1 cellular context compared by ENCODE assay signal in genomic region chr1:29811727-29812396, GRCh38.
TF ChIP-seq lines count a peak whose summit lies in the region.

No MANE protein-coding gene starts in this region.

TF ChIP-seq in SK-N-SH, 30 proteins besides CTCF, POLR2A, EP300 and RAD21 (continued from another document):
- no peak for TF ChIP-seq IRF3 (IDR thresholded peaks at IDR 0.05; ENCODE audit: low read depth, low read length)
